ENCODE assay signal across 8 cellular contexts in genomic region chr2:58240595-58240937, GRCh38. TPM values are rescaled to one million over a fixed set of nuclear protein-coding genes. Genes with fewer than 3 reads are reported as not detected.
DNase-seq lines count a peak whose midpoint lies in the region; ATAC-seq lines count a peak whose summit lies in the region.

No MANE protein-coding gene starts in this region.

- peaks cover 29% of the 10 kb centered on the region for H3K4me1 Mint-ChIP-seq in activated CD4-positive, alpha-beta T cell treated with anti-CD3 and anti-CD28 coated beads, Interleukin-2, amount 10 ng/mL, durations not matched to agents 24 days and 14 days
- peaks cover 42% of the 10 kb centered on the region for H3K4me1 Mint-ChIP-seq in activated naive CD8-positive, alpha-beta T cell treated with anti-CD3 and anti-CD28 coated beads, Interleukin-2, amount 50 U/mL, for 24 hours
- peaks cover 20 to 56% of the 10 kb centered on the region in 2 donors for H3K4me1 Mint-ChIP-seq in immature natural killer cell
- peaks cover 27% of the 10 kb centered on the region for H3K4me1 Mint-ChIP-seq in stimulated activated naive CD8-positive, alpha-beta T cell treated with anti-CD3 and anti-CD28 coated beads, Interleukin-15, amount 100 ng/mL, for 72 hours

- H3K27ac Mint-ChIP-seq in activated CD4-positive, alpha-beta T cell treated with anti-CD3 and anti-CD28 coated beads, Interleukin-2, amount 10 ng/mL, durations not matched to agents 24 days and 14 days: peak overlapping the region; percentile 83
- peak overlapping the region; percentile 93 for H3K27ac Mint-ChIP-seq in activated naive CD8-positive, alpha-beta T cell treated with anti-CD3 and anti-CD28 coated beads, Interleukin-2, amount 50 U/mL, for 24 hours
- H3K27ac Mint-ChIP-seq in immature natural killer cell: peak overlapping the region; percentile 78 to 92 (median 88)
- H3K27ac Mint-ChIP-seq in stimulated activated naive CD8-positive, alpha-beta T cell treated with anti-CD3 and anti-CD28 coated beads, Interleukin-15, amount 100 ng/mL, for 72 hours: peak overlapping the region; percentile 89 to 92

- intact Hi-C loops in activated CD4-positive, alpha-beta T cell treated with anti-CD3 and anti-CD28 coated beads, Interleukin-2, amount 10 ng/mL, durations not matched to agents 24 days and 14 days (cut with micrococcal nuclease): no loop called here

- peaks cover 14% of the 10 kb centered on the region for H3K27me3 Mint-ChIP-seq in activated CD4-positive, alpha-beta T cell treated with anti-CD3 and anti-CD28 coated beads, Interleukin-2, amount 10 ng/mL, durations not matched to agents 24 days and 14 days
- peaks cover 4% of the 10 kb centered on the region for H3K27me3 Mint-ChIP-seq in activated naive CD8-positive, alpha-beta T cell treated with anti-CD3 and anti-CD28 coated beads, Interleukin-2, amount 50 U/mL, for 24 hours
- peaks cover 0 to 8% (median 2%) of the 10 kb centered on the region in 3 donors for H3K27me3 Mint-ChIP-seq in immature natural killer cell (ENCODE audit: low read depth in 3 of 3)
- H3K27me3 Mint-ChIP-seq in stimulated activated naive CD8-positive, alpha-beta T cell treated with anti-CD3 and anti-CD28 coated beads, Interleukin-15, amount 100 ng/mL, for 72 hours: peaks cover 20% of the 10 kb centered on the region

- H3K9me3 Mint-ChIP-seq in activated CD4-positive, alpha-beta T cell treated with anti-CD3 and anti-CD28 coated beads, Interleukin-2, amount 10 ng/mL, durations not matched to agents 24 days and 14 days: peaks cover 5% of the 10 kb centered on the region
- H3K9me3 Mint-ChIP-seq in activated naive CD8-positive, alpha-beta T cell treated with anti-CD3 and anti-CD28 coated beads, Interleukin-2, amount 50 U/mL, for 24 hours: no peaks in the 10 kb centered on the region
- no peaks in the 10 kb centered on the region for H3K9me3 Mint-ChIP-seq in immature natural killer cell
- no peaks in the 10 kb centered on the region for H3K9me3 Mint-ChIP-seq in stimulated activated naive CD8-positive, alpha-beta T cell treated with anti-CD3 and anti-CD28 coated beads, Interleukin-15, amount 100 ng/mL, for 72 hours

- H3K4me3 Mint-ChIP-seq in activated CD4-positive, alpha-beta T cell treated with anti-CD3 and anti-CD28 coated beads, Interleukin-2, amount 10 ng/mL, durations not matched to agents 24 days and 14 days: peak overlapping the region; percentile 88
- peak overlapping the region; percentile 92 for H3K4me3 Mint-ChIP-seq in activated naive CD8-positive, alpha-beta T cell treated with anti-CD3 and anti-CD28 coated beads, Interleukin-2, amount 50 U/mL, for 24 hours
- peak overlapping the region; percentile 93 to 97 (median 95) for H3K4me3 Mint-ChIP-seq in immature natural killer cell
- H3K4me3 Mint-ChIP-seq in stimulated activated naive CD8-positive, alpha-beta T cell treated with anti-CD3 and anti-CD28 coated beads, Interleukin-15, amount 100 ng/mL, for 72 hours: peak overlapping the region; percentile 89 to 94

- peaks cover 4% of the 10 kb centered on the region for H3K36me3 Mint-ChIP-seq in activated CD4-positive, alpha-beta T cell treated with anti-CD3 and anti-CD28 coated beads, Interleukin-2, amount 10 ng/mL, durations not matched to agents 24 days and 14 days (ENCODE audit: low read depth)
- H3K36me3 Mint-ChIP-seq in activated naive CD8-positive, alpha-beta T cell treated with anti-CD3 and anti-CD28 coated beads, Interleukin-2, amount 50 U/mL, for 24 hours (ENCODE audit: low read depth): peaks cover 4% of the 10 kb centered on the region
- H3K36me3 Mint-ChIP-seq in immature natural killer cell: no peaks in the 10 kb centered on the region

- no peak for DNase-seq in activated CD4-positive, alpha-beta T cell treated with anti-CD3 and anti-CD28 coated beads, Interleukin-2, amount 10 ng/mL, durations not matched to agents 24 days and 14 days
- no peak for DNase-seq in activated CD4-positive, alpha-beta T cell treated with anti-CD3 and anti-CD28 coated beads for 48 hours
- DNase-seq in LoVo (ENCODE audit: low spot score) (peak; percentile 66), immature natural killer cell (no peak)
- no peak for DNase-seq in activated naive CD8-positive, alpha-beta T cell treated with anti-CD3 and anti-CD28 coated beads, Interleukin-2, amount 50 U/mL, for 24 hours
- no peak for DNase-seq in stimulated activated naive CD8-positive, alpha-beta T cell treated with anti-CD3 and anti-CD28 coated beads, Interleukin-15, amount 100 ng/mL, for 72 hours

- no peak for ATAC-seq in activated naive CD8-positive, alpha-beta T cell treated with anti-CD3 and anti-CD28 coated beads, Interleukin-2, amount 50 U/mL, for 24 hours
- ATAC-seq in stimulated activated naive CD8-positive, alpha-beta T cell treated with anti-CD3 and anti-CD28 coated beads, Interleukin-15, amount 100 ng/mL, for 72 hours: no peak
- ATAC-seq in GM21576 (IDR thresholded peaks at IDR 0.05; ENCODE audit: unreplicated experiment): no peak
- no peak for ATAC-seq in HG03565 (IDR thresholded peaks at IDR 0.05; ENCODE audit: unreplicated experiment)

RNA-seq across cellular contexts. Expression of gene FANCL, which starts 0.6 kb away (rescaled TPM):
- 21.2 and 26.3 TPM in 2 replicates for total RNA-seq in activated CD4-positive, alpha-beta T cell treated with anti-CD3 and anti-CD28 coated beads, Interleukin-2, amount 10 ng/mL, durations not matched to agents 24 days and 14 days
- polyA plus RNA-seq in immature natural killer cell: 1 to 10 TPM; 4.9 to 8.7 (median 5.4) TPM
